ENCODE assay signal across 17 cellular contexts in the genomic region with DNA sequence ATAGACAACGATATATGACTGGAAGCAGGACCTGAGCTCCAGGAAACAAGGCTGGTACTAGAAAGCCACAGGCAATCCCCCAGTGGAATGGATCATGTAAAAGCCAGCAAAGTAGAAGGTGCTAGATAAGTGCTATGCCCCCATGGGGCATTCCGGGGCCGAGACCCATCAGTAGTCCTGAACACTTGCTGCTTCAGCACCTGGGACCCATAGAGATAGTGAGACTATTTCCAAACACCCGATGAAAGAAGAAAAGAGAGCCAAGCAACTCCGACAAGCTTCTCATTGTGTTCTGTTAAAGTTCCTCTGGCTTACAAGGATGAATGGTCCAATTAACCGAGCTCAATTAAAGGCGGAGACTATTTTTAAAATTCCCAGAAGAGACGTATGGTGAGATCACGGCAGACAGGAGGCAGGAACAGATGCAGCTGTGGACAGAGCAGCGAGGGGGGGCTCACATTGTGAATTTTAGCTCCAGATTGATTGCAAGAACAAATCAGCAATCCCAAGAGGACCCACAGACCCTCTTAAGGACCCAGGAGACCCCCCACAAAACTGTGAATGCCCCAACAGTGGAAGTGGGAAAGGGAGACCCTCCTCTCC.
A peak's percentile ranks its signal among the peaks of the same experiment; 100 is the strongest.
DNase-seq lines count a peak whose midpoint lies in the region; ATAC-seq and TF ChIP-seq lines count a peak whose summit lies in the region.
"Had no signal": no experiment of that assay in that cellular context is flagged by ENCODE, and none has a peak within 500 bp of the region (broad histone marks: within the 10 kb centered on the region; RNA-seq: fewer than 3 reads in every experiment).

No MANE protein-coding gene starts in this region.

- H3K36me3 ChIP-seq in ovary, result no peaks in the 10 kb centered on the region

- peak; percentile 88 for ATAC-seq in Right ventricle myocardium inferior
- peak; percentile 24 to 73 for ATAC-seq in left cardiac atrium
- ATAC-seq: activated CD4-positive, CD25-positive, alpha-beta regulatory T cell treated with anti-CD3 and anti-CD28 coated beads, Interleukin-2, amount 50 U/mL, for 24 hours; stimulated activated naive B cell treated with anti-CD40 and anti-IgM and Interleukin-4, amounts not matched to agents 10 μg/mL and 1 μg/mL and 100 μg/mL, for 72 hours had no signal

- no peak for TF ChIP-seq EP300 in ovary (IDR thresholded peaks at IDR 0.05)

- H3K4me3 Mint-ChIP-seq in activated T-helper 2 cell treated with anti-CD3 and anti-CD28 coated beads, Interferon-gamma antibody, Interleukin-2, Interleukin-4, amounts not matched to agents 10 μg/mL and 5 μg/mL and 100 μg/mL, durations not matched to agents 14 hours and 24 hours and 36 hours (ENCODE audit: low read depth), result no peak overlapping the region
- H3K4me3 Mint-ChIP-seq: CD4-positive, alpha-beta T cell; dendritic cell treated with granulocyte-macrophage colony-stimulating factor and Interleukin-4, amounts not matched to agents 40 ng/mL and 50 ng/mL, for 4 days; immature natural killer cell; stimulated activated naive B cell treated with anti-CD40 and anti-IgM and Interleukin-4, amounts not matched to agents 10 μg/mL and 1 μg/mL and 100 μg/mL, for 72 hours; T-helper 1 cell treated with Interleukin-12 subunit alpha and Interleukin-12 subunit beta and Interleukin-4 antibody, amounts not matched to agents 30 μg/mL and 1 μg/mL, for 36 hours had no signal

- 58 to 78% (median 75%) methylated on average over 10 of the region's 10 CpGs for WGBS in ovary, 3 donors

- no peaks in the 10 kb centered on the region for H3K36me3 Mint-ChIP-seq in activated T-helper 2 cell treated with anti-CD3 and anti-CD28 coated beads, Interferon-gamma antibody, Interleukin-2, Interleukin-4, amounts not matched to agents 10 μg/mL and 5 μg/mL and 100 μg/mL, durations not matched to agents 14 hours and 24 hours and 36 hours (ENCODE audit: low read depth)
- H3K36me3 Mint-ChIP-seq: immature natural killer cell; stimulated activated naive B cell treated with anti-CD40 and anti-IgM and Interleukin-4, amounts not matched to agents 10 μg/mL and 1 μg/mL and 100 μg/mL, for 72 hours had no signal

- no peaks in the 10 kb centered on the region for H3K4me1 Mint-ChIP-seq in activated T-helper 2 cell treated with anti-CD3 and anti-CD28 coated beads, Interferon-gamma antibody, Interleukin-2, Interleukin-4, amounts not matched to agents 10 μg/mL and 5 μg/mL and 100 μg/mL, durations not matched to agents 14 hours and 24 hours and 36 hours (ENCODE audit: low read depth)
- H3K4me1 Mint-ChIP-seq: immature natural killer cell; stimulated activated naive B cell treated with anti-CD40 and anti-IgM and Interleukin-4, amounts not matched to agents 10 μg/mL and 1 μg/mL and 100 μg/mL, for 72 hours had no signal

- H3K4me1 ChIP-seq in ovary (ENCODE audit: insufficient read depth), result peaks cover 6% of the 10 kb centered on the region

- no peaks in the 10 kb centered on the region for H3K9me3 ChIP-seq in ovary

- intact Hi-C loops in Right ventricle myocardium inferior (cut with DNase I) (no loop called here), cardiac septum (cut with DNase I) (loop anchor here (2.0 to 5.0 kb wide), 2 partner anchors 88 to 143 kb away; a partner anchor contains a TSS), left cardiac atrium (cut with DNase I) (no loop called here), ovary (cut with DNase I) (no loop called here)
- intact Hi-C loops in activated T-helper 2 cell treated with anti-CD3 and anti-CD28 coated beads, Interferon-gamma antibody, Interleukin-2, Interleukin-4, amounts not matched to agents 10 μg/mL and 5 μg/mL and 100 μg/mL, durations not matched to agents 14 hours and 24 hours and 36 hours (cut with micrococcal nuclease), result no loop called here

- H3K4me3 ChIP-seq in ovary, result no peak overlapping the region

- H3K27me3 ChIP-seq in ovary, result no peaks in the 10 kb centered on the region

- TF ChIP-seq CTCF in ovary (IDR thresholded peaks at IDR 0.05), result no peak

- H3K27ac Mint-ChIP-seq in activated T-helper 2 cell treated with anti-CD3 and anti-CD28 coated beads, Interferon-gamma antibody, Interleukin-2, Interleukin-4, amounts not matched to agents 10 μg/mL and 5 μg/mL and 100 μg/mL, durations not matched to agents 14 hours and 24 hours and 36 hours, result no peak overlapping the region
- H3K27ac Mint-ChIP-seq: CD4-positive, alpha-beta T cell; dendritic cell treated with granulocyte-macrophage colony-stimulating factor and Interleukin-4, amounts not matched to agents 40 ng/mL and 50 ng/mL, for 4 days; immature natural killer cell; stimulated activated naive B cell treated with anti-CD40 and anti-IgM and Interleukin-4, amounts not matched to agents 10 μg/mL and 1 μg/mL and 100 μg/mL, for 72 hours; T-helper 1 cell treated with Interleukin-12 subunit alpha and Interleukin-12 subunit beta and Interleukin-4 antibody, amounts not matched to agents 30 μg/mL and 1 μg/mL, for 36 hours had no signal

- TF ChIP-seq POLR2A in ovary (IDR thresholded peaks at IDR 0.05), result no peak

- H3K27me3 Mint-ChIP-seq in activated T-helper 2 cell treated with anti-CD3 and anti-CD28 coated beads, Interferon-gamma antibody, Interleukin-2, Interleukin-4, amounts not matched to agents 10 μg/mL and 5 μg/mL and 100 μg/mL, durations not matched to agents 14 hours and 24 hours and 36 hours (ENCODE audit: low read depth), result no peaks in the 10 kb centered on the region
- H3K27me3 Mint-ChIP-seq: dendritic cell treated with granulocyte-macrophage colony-stimulating factor and Interleukin-4, amounts not matched to agents 40 ng/mL and 50 ng/mL, for 4 days; stimulated activated naive B cell treated with anti-CD40 and anti-IgM and Interleukin-4, amounts not matched to agents 10 μg/mL and 1 μg/mL and 100 μg/mL, for 72 hours had no signal

- DNase-seq in Right ventricle myocardium inferior (ENCODE audit: missing footprints) (peak; percentile 69), cardiac septum (ENCODE audit: low spot score) (no peak), left cardiac atrium (no peak), ovary (no peak), DMS114 treated with DMSO at 0.1 percent for 48 hours (lab: John Stamatoyannopoulos, UW; ENCODE audit: unreplicated experiment) (no peak), SKM-1 treated with dmso at 0.1 percent for 144 hours (lab: John Stamatoyannopoulos, UW; ENCODE audit: unreplicated experiment) (no peak), A172 (ENCODE audit: low spot score) (no peak)
- DNase-seq in activated T-helper 2 cell treated with anti-CD3 and anti-CD28 coated beads, Interferon-gamma antibody, Interleukin-2, Interleukin-4, amounts not matched to agents 10 μg/mL and 5 μg/mL and 100 μg/mL, durations not matched to agents 14 hours and 24 hours and 36 hours (ENCODE audit: low spot score), result no peak
- DNase-seq: activated T-cell treated with anti-CD3 and anti-CD28 coated beads, Interleukin-2, amount 50 U/mL, for 1 hour; CD4-positive, alpha-beta T cell; GDM1; immature natural killer cell; NCI-H510A treated with DMSO at 0.1 percent for 48 hours; stimulated activated naive B cell treated with anti-CD40 and anti-IgM and Interleukin-4, amounts not matched to agents 10 μg/mL and 1 μg/mL and 100 μg/mL, for 72 hours had no signal

- peak overlapping the region; percentile 4 to 69 for H3K27ac ChIP-seq in ovary

- H3K9me3 Mint-ChIP-seq in activated T-helper 2 cell treated with anti-CD3 and anti-CD28 coated beads, Interferon-gamma antibody, Interleukin-2, Interleukin-4, amounts not matched to agents 10 μg/mL and 5 μg/mL and 100 μg/mL, durations not matched to agents 14 hours and 24 hours and 36 hours, result no peaks in the 10 kb centered on the region
- H3K9me3 Mint-ChIP-seq: CD4-positive, alpha-beta T cell; dendritic cell treated with granulocyte-macrophage colony-stimulating factor and Interleukin-4, amounts not matched to agents 40 ng/mL and 50 ng/mL, for 4 days; T-helper 1 cell treated with Interleukin-12 subunit alpha and Interleukin-12 subunit beta and Interleukin-4 antibody, amounts not matched to agents 30 μg/mL and 1 μg/mL, for 36 hours had no signal
